10 cellular contexts compared by ENCODE assay signal in the genomic region with DNA sequence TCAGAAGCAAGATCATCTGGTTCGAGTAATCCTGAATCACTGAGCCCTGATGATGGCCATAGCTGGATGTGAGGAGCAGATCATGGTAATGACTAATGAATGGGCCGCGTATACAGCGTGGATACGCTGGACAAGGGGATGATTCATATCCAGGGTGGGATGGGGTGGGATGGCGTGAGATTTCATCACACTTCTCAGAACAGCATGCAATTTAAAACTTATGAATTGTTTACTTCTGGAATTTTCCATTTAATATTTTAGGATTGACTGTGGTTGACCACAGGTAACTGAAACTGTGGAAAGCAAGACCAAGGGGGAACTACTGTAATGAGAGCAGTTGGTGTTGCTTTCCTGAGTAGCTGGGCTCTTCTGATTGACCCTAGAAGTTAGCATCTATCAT.
DNase-seq lines count a peak whose midpoint lies in the region; ATAC-seq and TF ChIP-seq lines count a peak whose summit lies in the region.
"Had no signal": no experiment of that assay in that cellular context is flagged by ENCODE, and none has a peak within 500 bp of the region (broad histone marks: within the 10 kb centered on the region; RNA-seq: fewer than 3 reads in every experiment).

No MANE protein-coding gene starts in this region.

- no peak overlapping the region for H3K4me2 ChIP-seq in neuronal stem cell (ENCODE audit: insufficient read depth, low read length, poor library complexity, severe bottlenecking)
- H3K4me2 ChIP-seq in H9 (ENCODE audit: insufficient read depth, insufficient read length, low read length), result no peak overlapping the region

- H3K23ac ChIP-seq in neuronal stem cell (ENCODE audit: low read depth, low read length, poor library complexity), result no peak overlapping the region
- H3K23ac ChIP-seq in H9 (ENCODE audit: insufficient read length, low read depth, low read length), result no peak overlapping the region

- peak; percentile 89 for DNase-seq in GM04503 (ENCODE audit: low read depth)
- DNase-seq in NCI-H226, result peak; percentile 86
- peak; percentile 95 for DNase-seq in choroid plexus epithelial cell (ENCODE audit: low read depth)
- DNase-seq in neuronal stem cell (ENCODE audit: low spot score), result no peak
- DNase-seq in H9, result no peak
- no peak for DNase-seq in NCI-H2196 (lab: John Stamatoyannopoulos, UW; ENCODE audit: unreplicated experiment)
- no peak for DNase-seq in NAMALWA (ENCODE audit: low spot score)
- DNase-seq: activated CD4-positive, alpha-beta T cell treated with anti-CD3 and anti-CD28 coated beads, Interleukin-2, amount 10 ng/mL, durations not matched to agents 7 days and 5 days; dorsolateral prefrontal cortex had no signal

- H4K5ac ChIP-seq in H9 (ENCODE audit: insufficient read length, low read depth, low read length), result no peak overlapping the region

- peak overlapping the region; percentile 39 for H2BK5ac ChIP-seq in neuronal stem cell (ENCODE audit: low read length)
- no peak overlapping the region for H2BK5ac ChIP-seq in H9 (ENCODE audit: insufficient read length, low read length)

- H3K18ac ChIP-seq in neuronal stem cell (ENCODE audit: low read length) (no peak overlapping the region), H9 (ENCODE audit: insufficient read length, low read depth, low read length) (no peak overlapping the region)

- no peaks in the 10 kb centered on the region for H3K23me2 ChIP-seq in H9 (ENCODE audit: insufficient read length, low read depth, low read length, poor library complexity, severe bottlenecking)

- no peak overlapping the region for H3K4me3 Mint-ChIP-seq in H9
- H3K4me3 Mint-ChIP-seq: activated CD4-positive, alpha-beta T cell treated with anti-CD3 and anti-CD28 coated beads, Interleukin-2, amount 10 ng/mL, durations not matched to agents 7 days and 5 days had no signal

- H4K20me1 ChIP-seq in H9 (ENCODE audit: control insufficient read depth, insufficient read depth, insufficient read length), result no peaks in the 10 kb centered on the region

- H4K91ac ChIP-seq in neuronal stem cell (ENCODE audit: low read depth, low read length, poor library complexity) (no peak overlapping the region), H9 (ENCODE audit: insufficient read length, low read depth, low read length) (no peak overlapping the region)

- H3K56ac ChIP-seq in H9 (ENCODE audit: insufficient read length, low read depth, low read length), result no peak overlapping the region

- H2BK120ac ChIP-seq in neuronal stem cell (ENCODE audit: low read depth, low read length), result no peak overlapping the region
- no peak overlapping the region for H2BK120ac ChIP-seq in H9 (ENCODE audit: low read depth, low read length, poor library complexity, severe bottlenecking)

- H3T11ph ChIP-seq in H9 (ENCODE audit: low read length), result no peak overlapping the region

- no peaks in the 10 kb centered on the region for H3K79me1 ChIP-seq in neuronal stem cell (ENCODE audit: low read depth, low read length)
- no peaks in the 10 kb centered on the region for H3K79me1 ChIP-seq in H9 (ENCODE audit: insufficient read depth, low read depth, low read length, poor library complexity, severe bottlenecking)

- H3K9me3 Mint-ChIP-seq in H9, result no peaks in the 10 kb centered on the region
- H3K9me3 Mint-ChIP-seq: activated CD4-positive, alpha-beta T cell treated with anti-CD3 and anti-CD28 coated beads, Interleukin-2, amount 10 ng/mL, durations not matched to agents 7 days and 5 days had no signal

- H3K27me3 ChIP-seq in neuronal stem cell (ENCODE audit: control insufficient read depth in 3 of 3, insufficient read depth in 3 of 3, low read depth in 1 of 3, low read length in 3 of 3), result no peaks in the 10 kb centered on the region
- no peaks in the 10 kb centered on the region for H3K27me3 ChIP-seq in H9 (ENCODE audit: insufficient read depth, low read length)
- H3K27me3 ChIP-seq: dorsolateral prefrontal cortex had no signal

- no peak overlapping the region for H3K27ac ChIP-seq in neuronal stem cell (replicated peaks; ENCODE audit: low read length)
- H3K27ac ChIP-seq in H9 (ENCODE audit: insufficient read length, low read depth, low read length), result no peak overlapping the region
- H3K27ac ChIP-seq: dorsolateral prefrontal cortex had no signal

- no peak overlapping the region for H2BK15ac ChIP-seq in neuronal stem cell (ENCODE audit: low read length)
- no peak overlapping the region for H2BK15ac ChIP-seq in H9 (ENCODE audit: low read depth, low read length)

- no CpG with 5 or more reads among the region's 6 CpGs for WGBS in neuronal stem cell (ENCODE audit: extremely low coverage in 2 of 2, insufficient read length in 2 of 2, insufficient replicate concordance in 1 of 2), 2 donors
- no CpG with 5 or more reads among the region's 6 CpGs for WGBS in H9 (ENCODE audit: extremely low coverage, insufficient read length, low lambda C conversion rate)

- H2BK20ac ChIP-seq in H9 (ENCODE audit: low read depth, low read length, poor library complexity, severe bottlenecking), result no peak overlapping the region

- H3K4me1 ChIP-seq in neuronal stem cell (ENCODE audit: control insufficient read depth in 2 of 2, insufficient read depth in 1 of 2, low read depth in 1 of 2, low read length in 2 of 2) (no peaks in the 10 kb centered on the region), H9 (ENCODE audit: insufficient read depth, low read length) (no peaks in the 10 kb centered on the region)

- no peak overlapping the region for H3K4me3 ChIP-seq in choroid plexus epithelial cell (ENCODE audit: low read depth, low read length)
- peak overlapping the region in 1 of 2 donors; percentile 67 for H3K4me3 ChIP-seq in neuronal stem cell (ENCODE audit: low read length in 2 of 2)
- H3K4me3 ChIP-seq: dorsolateral prefrontal cortex had no signal

- H3K36me3 Mint-ChIP-seq in H9 (ENCODE audit: insufficient read depth in 1 of 3, low read depth in 3 of 3), result no peaks in the 10 kb centered on the region; a peak in 1 of 7 replicates

- no peak overlapping the region for H3K27ac Mint-ChIP-seq in H9
- H3K27ac Mint-ChIP-seq: activated CD4-positive, alpha-beta T cell treated with anti-CD3 and anti-CD28 coated beads, Interleukin-2, amount 10 ng/mL, durations not matched to agents 7 days and 5 days had no signal

- H3K9me3 ChIP-seq in neuronal stem cell (replicated peaks in 1 of 2; ENCODE audit: control insufficient read depth in 2 of 2, insufficient read depth in 1 of 2, low read depth in 1 of 2, low read length in 2 of 2) (no peaks in the 10 kb centered on the region), H9 (ENCODE audit: control insufficient read depth, low read depth, low read length) (no peaks in the 10 kb centered on the region)

- H3K36me3 ChIP-seq in neuronal stem cell (replicated peaks in 1 of 2; ENCODE audit: control insufficient read depth in 2 of 2, insufficient read depth in 2 of 2, low read length in 2 of 2), result no peaks in the 10 kb centered on the region

- H3K14ac ChIP-seq in neuronal stem cell (ENCODE audit: low read length) (no peak overlapping the region), H9 (ENCODE audit: insufficient read depth, low read length) (no peak overlapping the region)

- H3K4ac ChIP-seq in neuronal stem cell (ENCODE audit: low read length) (no peak overlapping the region), H9 (ENCODE audit: low read depth, low read length) (no peak overlapping the region)

- no peaks in the 10 kb centered on the region for H3K79me2 ChIP-seq in H9 (ENCODE audit: insufficient read depth, low read length)

- H2AK5ac ChIP-seq in neuronal stem cell (ENCODE audit: low read depth, low read length) (no peak overlapping the region), H9 (ENCODE audit: insufficient read length, low read length) (no peak overlapping the region)

- H2AFZ ChIP-seq in neuronal stem cell (ENCODE audit: low read length) (no peak overlapping the region), H9 (ENCODE audit: low read length) (no peak overlapping the region)

- ATAC-seq in HG03039 (IDR thresholded peaks at IDR 0.05; ENCODE audit: unreplicated experiment), result no peak

- no peak overlapping the region for H2BK12ac ChIP-seq in neuronal stem cell (ENCODE audit: low read length)
- H2BK12ac ChIP-seq in H9 (ENCODE audit: insufficient read length, low read depth, low read length), result no peak overlapping the region

- H3K4me1 Mint-ChIP-seq in H9, result no peaks in the 10 kb centered on the region

- no peaks in the 10 kb centered on the region for H3K27me3 Mint-ChIP-seq in H9 (ENCODE audit: low read depth)
- H3K27me3 Mint-ChIP-seq: activated CD4-positive, alpha-beta T cell treated with anti-CD3 and anti-CD28 coated beads, Interleukin-2, amount 10 ng/mL, durations not matched to agents 7 days and 5 days had no signal

- H3K9ac ChIP-seq in neuronal stem cell (ENCODE audit: low read depth, low read length, poor library complexity), result no peak overlapping the region
- no peak overlapping the region for H3K9ac ChIP-seq in H9 (ENCODE audit: extremely low read depth, insufficient read length, low read length)

- TF ChIP-seq CTCF in choroid plexus epithelial cell (conservative IDR thresholded peaks at IDR 0.05; ENCODE audit: low read depth, low read length) (no peak), H9 (conservative IDR thresholded peaks at IDR 0.05) (no peak)

- H4K8ac ChIP-seq in neuronal stem cell (ENCODE audit: low read depth, low read length) (no peak overlapping the region), H9 (replicated peaks; ENCODE audit: insufficient read length, low read depth, low read length) (no peak overlapping the region)

Comparison
In these comparisons a context has a peak if more than half of its experiments do, and no peak if none do; other contexts are left out.
1. DNase-seq: peak in GM04503 (single experiment), NCI-H226 (single experiment) and choroid plexus epithelial cell (single experiment); none in neuronal stem cell (single experiment), H9 (single experiment), NCI-H2196 (single experiment) and NAMALWA (single experiment).